17 cellular contexts compared by ENCODE assay signal in genomic region chr11:102669664-102670063, GRCh38. TPM values are rescaled to one million over a fixed set of nuclear protein-coding genes. Genes with fewer than 3 reads are reported as not detected.
DNase-seq lines count a peak whose midpoint lies in the region; ATAC-seq and TF ChIP-seq lines count a peak whose summit lies in the region.
"Had no signal": no experiment of that assay in that cellular context is flagged by ENCODE, and none has a peak within 500 bp of the region (broad histone marks: within the 10 kb centered on the region; RNA-seq: fewer than 3 reads in every experiment).

No MANE protein-coding gene starts in this region.

- peak; percentile 4 for DNase-seq in fibroblast of villous mesenchyme (ENCODE audit: low read depth)
- no peak for DNase-seq in DMS153 treated with DMSO at 0.1 percent for 48 hours (lab: John Stamatoyannopoulos, UW; ENCODE audit: unreplicated experiment)
- DNase-seq in activated CD4-positive, alpha-beta T cell treated with anti-CD3 and anti-CD28 coated beads for 1 hour = no peak
- no peak for DNase-seq in activated CD8-positive, alpha-beta memory T cell treated with anti-CD3 and anti-CD28 coated beads, Interleukin-2, amount 50 U/mL, for 48 hours
- DNase-seq: activated CD4-positive, alpha-beta memory T cell treated with anti-CD3 and anti-CD28 coated beads, Interleukin-2, amount 10 ng/mL, durations not matched to agents 7 days and 5 days; endodermal cell; H7; kidney; mucosa of descending colon; posterior cingulate gyrus; SIG-M5 had no signal

- no peak overlapping the region for H3K4me3 ChIP-seq in fibroblast of villous mesenchyme (ENCODE audit: low read depth, low read length)
- H3K4me3 ChIP-seq: BLaER1 treated with 17β-estradiol and CSF1 and Interleukin-3, amounts not matched to agents 10 nM and 100 nM; mucosa of descending colon had no signal

- ATAC-seq in GM18909 (IDR thresholded peaks at IDR 0.05; ENCODE audit: poor library complexity, unreplicated experiment) = peak; percentile 57
- ATAC-seq in GM21825 (IDR thresholded peaks at IDR 0.05; ENCODE audit: unreplicated experiment) = peak; percentile 46
- peak; percentile 65 for ATAC-seq in HG03280 (IDR thresholded peaks at IDR 0.05; ENCODE audit: unreplicated experiment)
- ATAC-seq in SK-N-SH treated with all-trans-retinoic acid at 6 μM for 48 hours = no peak
- ATAC-seq: mucosa of descending colon had no signal

- TF ChIP-seq CTCF in fibroblast of villous mesenchyme (IDR thresholded peaks at IDR 0.05; ENCODE audit: insufficient read depth, low read depth, low read length) = no peak

TF ChIP-seq in SK-N-SH treated with all-trans-retinoic acid at 6 μM for 48 hours, 23 proteins besides CTCF, POLR2A, EP300 and RAD21:
- TF ChIP-seq ZFP30 (CRISPR knock-in tag; IDR thresholded peaks at IDR 0.05) (no peak), ESRRG (CRISPR knock-in tag; IDR thresholded peaks at IDR 0.05) (no peak), ZFP3 (CRISPR knock-in tag; IDR thresholded peaks at IDR 0.05) (no peak), POU6F1 (CRISPR knock-in tag; IDR thresholded peaks at IDR 0.05; ENCODE audit: borderline replicate concordance, low read depth) (no peak), CSDC2 (CRISPR knock-in tag; IDR thresholded peaks at IDR 0.05) (no peak), ZNF70 (CRISPR knock-in tag; IDR thresholded peaks at IDR 0.05) (no peak), TSHZ2 (CRISPR knock-in tag; IDR thresholded peaks at IDR 0.05) (no peak), BACH2 (CRISPR knock-in tag; IDR thresholded peaks at IDR 0.05; ENCODE audit: borderline replicate concordance) (no peak), PATZ1 (CRISPR knock-in tag; IDR thresholded peaks at IDR 0.05; ENCODE audit: borderline replicate concordance) (no peak), OSR1 (CRISPR knock-in tag; IDR thresholded peaks at IDR 0.05) (no peak), GLIS3 (CRISPR knock-in tag; IDR thresholded peaks at IDR 0.05) (no peak), ARNTL (CRISPR knock-in tag; IDR thresholded peaks at IDR 0.05; ENCODE audit: borderline replicate concordance, low read depth) (no peak), CREB5 (CRISPR knock-in tag; IDR thresholded peaks at IDR 0.05; ENCODE audit: low read depth) (no peak), TOX (CRISPR knock-in tag; IDR thresholded peaks at IDR 0.05; ENCODE audit: borderline replicate concordance) (no peak), ZNF565 (CRISPR knock-in tag; conservative IDR thresholded peaks at IDR 0.05; ENCODE audit: low read depth) (no peak), ZC3H10 (CRISPR knock-in tag; IDR thresholded peaks at IDR 0.05) (no peak)

RNA-seq across cellular contexts. Expression of gene MMP27, which starts 35.9 kb away (rescaled TPM):
- total RNA-seq in fibroblast of villous mesenchyme = 0.97 TPM in 1 of 2 replicates, not detected in the other
- total RNA-seq: activated CD4-positive, alpha-beta memory T cell treated with anti-CD3 and anti-CD28 coated beads, Interleukin-2, amount 10 ng/mL, durations not matched to agents 7 days and 5 days; Daoy; endodermal cell; H7; kidney had no signal

RNA-seq across cellular contexts. Expression of gene MMP20, which starts 44.5 kb away (rescaled TPM):
- total RNA-seq in fibroblast of villous mesenchyme = not detected in 2 replicates
- total RNA-seq: activated CD4-positive, alpha-beta memory T cell treated with anti-CD3 and anti-CD28 coated beads, Interleukin-2, amount 10 ng/mL, durations not matched to agents 7 days and 5 days; Daoy; endodermal cell; H7; kidney; mucosa of descending colon had no signal

RNA-seq across cellular contexts. Expression of gene MMP8, which starts 55.1 kb away (rescaled TPM):
- under 0.01 TPM in 1 of 2 replicates, not detected in the other for total RNA-seq in fibroblast of villous mesenchyme
- total RNA-seq: activated CD4-positive, alpha-beta memory T cell treated with anti-CD3 and anti-CD28 coated beads, Interleukin-2, amount 10 ng/mL, durations not matched to agents 7 days and 5 days; Daoy; endodermal cell; H7; mucosa of descending colon had no signal
